In the genomic region with DNA sequence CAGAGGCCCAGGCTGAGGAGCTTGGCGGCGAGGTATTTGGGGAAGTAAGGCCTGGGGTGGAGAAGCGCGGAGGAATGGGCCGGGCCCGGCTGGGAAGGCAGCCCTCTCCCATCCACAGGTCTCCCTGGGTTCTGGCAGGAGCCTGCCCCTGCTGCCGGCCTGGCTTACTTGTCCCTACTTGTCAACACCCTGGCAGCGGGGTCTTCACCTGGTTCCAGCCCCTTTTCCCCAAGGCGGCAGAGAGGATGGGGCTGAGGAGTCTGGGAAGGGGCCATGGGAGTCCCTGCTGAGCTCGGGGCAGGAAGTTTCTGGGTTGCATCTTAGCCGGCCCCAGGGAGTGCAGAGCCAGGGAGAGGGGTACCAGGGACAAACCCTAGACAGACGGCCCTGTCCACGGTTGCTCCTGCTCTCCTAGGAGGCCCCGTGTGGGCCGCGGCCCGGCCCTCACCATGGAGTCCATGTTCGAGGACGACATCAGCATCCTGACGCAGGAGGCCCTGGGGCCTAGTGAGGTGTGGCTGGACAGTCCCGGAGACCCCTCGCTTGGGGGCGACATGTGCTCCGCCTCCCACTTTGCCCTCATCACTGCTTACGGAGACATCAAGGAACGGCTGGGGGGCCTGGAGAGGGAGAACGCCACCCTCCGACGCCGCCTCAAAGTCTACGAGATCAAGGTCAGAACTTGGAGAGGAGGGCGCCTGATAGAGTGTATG, we compare ENCODE assay signal across 9 cellular contexts. TPM values are rescaled to one million over a fixed set of nuclear protein-coding genes. Genes with fewer than 3 reads are reported as not detected.
DNase-seq lines count a peak whose midpoint lies in the region; ATAC-seq and TF ChIP-seq lines count a peak whose summit lies in the region.
"Had no signal": no experiment of that assay in that cellular context is flagged by ENCODE, and none has a peak within 500 bp of the region (broad histone marks: within the 10 kb centered on the region; RNA-seq: fewer than 3 reads in every experiment).

No MANE protein-coding gene starts in this region.

- DNase-seq in GM10266 (ENCODE audit: extremely low spot score), result peak; percentile 12
- DNase-seq in right cardiac atrium, result no peak
- DNase-seq in sciatic nerve (ENCODE audit: low spot score), result no peak
- no peak for DNase-seq in NCI-H2227 treated with DMSO at 0.1 percent for 48 hours (lab: John Stamatoyannopoulos, UW)
- no peak for DNase-seq in AG08396 (ENCODE audit: low spot score)
- DNase-seq: NCI-H774 had no signal

- peaks cover 5% of the 10 kb centered on the region for H3K4me1 ChIP-seq in right cardiac atrium (ENCODE audit: control insufficient read depth, insufficient read depth, low read length)

- H3K27me3 ChIP-seq in right cardiac atrium (ENCODE audit: control insufficient read depth, insufficient read depth), result no peaks in the 10 kb centered on the region

- H3K4me3 ChIP-seq in right cardiac atrium (ENCODE audit: low read length), result peak overlapping the region; percentile 98

- ATAC-seq in right cardiac atrium (peak in 1 of 2 donors; percentile 2), sciatic nerve (peak; percentile 0), GM19328 (IDR thresholded peaks at IDR 0.05; ENCODE audit: unreplicated experiment) (no peak), HG02852 (IDR thresholded peaks at IDR 0.05; ENCODE audit: unreplicated experiment) (no peak)

- no peaks in the 10 kb centered on the region for H3K9me3 ChIP-seq in right cardiac atrium (ENCODE audit: control insufficient read depth, low read length)

- H3K27ac ChIP-seq in VCaP (peak overlapping the region; percentile 92), right cardiac atrium (ENCODE audit: low read length) (peak overlapping the region; percentile 40)

- TF ChIP-seq CTCF in GM10266 (IDR thresholded peaks at IDR 0.05; ENCODE audit: control insufficient read depth, insufficient read depth, low read depth, missing control alignments) (no peak), VCaP (conservative IDR thresholded peaks at IDR 0.05) (no peak)

- WGBS in right cardiac atrium, result 45% methylated on average over 32 of the region's 32 CpGs

- intact Hi-C loops in right cardiac atrium (cut with DNase I) (no loop called here), sciatic nerve (cut with DNase I) (no loop called here)

RNA-seq across cellular contexts. Expression of a gene that starts 1.9 kb away (rescaled TPM):
- total RNA-seq in right cardiac atrium, result 10 to 100 TPM; 17.5 to 25.2 (median 21.0) TPM
- polyA plus RNA-seq in right cardiac atrium, result 27.0 TPM
- total RNA-seq in sciatic nerve, result 19.9 TPM

RNA-seq across cellular contexts. Expression of a gene that starts 37.2 kb away (rescaled TPM):
- total RNA-seq in right cardiac atrium (under 1 TPM in 3 of 4 donors, not detected in 1; 0.14 to 0.60 (median 0.38) TPM), sciatic nerve (1.1 TPM)
- polyA plus RNA-seq in right cardiac atrium, result 0.14 TPM

RNA-seq across cellular contexts. Expression of a gene that starts 46.1 kb away (rescaled TPM):
- total RNA-seq in right cardiac atrium (100 to 1,000 TPM; 134 to 175 (median 167) TPM), sciatic nerve (223 TPM)
- 50.0 TPM for polyA plus RNA-seq in right cardiac atrium
